ENCODE assay signal across 8 cellular contexts in the genomic region with DNA sequence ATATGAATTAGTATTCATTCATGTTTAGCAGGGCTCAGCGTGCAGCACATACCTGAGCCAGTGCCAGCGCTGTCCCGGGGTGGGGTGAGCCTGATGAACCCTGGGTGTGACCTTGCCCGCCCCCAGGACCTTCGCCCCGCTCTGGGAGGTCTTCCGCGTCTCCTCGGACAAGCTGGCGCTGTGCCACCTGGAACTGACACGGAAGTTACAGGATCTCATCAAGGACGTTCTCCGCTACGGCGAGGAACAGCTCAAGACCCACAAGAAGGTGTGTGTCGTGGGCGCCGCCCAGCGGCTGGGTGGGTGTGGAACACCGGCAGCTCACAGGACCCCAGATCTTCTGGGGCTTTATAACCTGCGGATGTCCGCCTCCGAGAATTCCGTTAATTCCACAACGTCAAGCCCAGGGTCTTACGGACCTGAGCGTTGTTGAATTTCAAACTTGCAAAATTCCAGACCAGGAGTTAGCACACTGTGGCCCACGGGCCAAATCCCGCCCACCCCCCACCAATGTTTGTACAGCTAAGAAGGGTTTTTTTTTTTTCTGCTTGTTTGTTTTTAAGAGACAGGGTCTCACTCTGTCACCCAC. TPM values are rescaled to one million over a fixed set of nuclear protein-coding genes. Genes with fewer than 3 reads are reported as not detected.
DNase-seq lines count a peak whose midpoint lies in the region; ATAC-seq, FAIRE-seq and TF ChIP-seq lines count a peak whose summit lies in the region.

No MANE protein-coding gene starts in this region.

- no peak overlapping the region for H3K27ac Mint-ChIP-seq in activated naive CD4-positive, alpha-beta T cell treated with anti-CD3 and anti-CD28 coated beads, Interleukin-2, amount 10 ng/mL, durations not matched to agents 7 days and 5 days

- intact Hi-C loops in left cardiac atrium (cut with DNase I) (loop anchor here in 1 of 2 donors (2.0 to 5.0 kb wide), 2 partner anchors 62 to 229 kb away; no protein-coding TSS in a partner anchor), posterior cingulate gyrus (cut with DNase I) (loop anchor here (1.0 kb wide), 1 partner anchor 62 kb away; no protein-coding TSS in a partner anchor)

- H3K36me3 Mint-ChIP-seq in activated naive CD4-positive, alpha-beta T cell treated with anti-CD3 and anti-CD28 coated beads, Interleukin-2, amount 10 ng/mL, durations not matched to agents 7 days and 5 days = peaks cover 48% of the 10 kb centered on the region

- no peak overlapping the region for H3K4me3 Mint-ChIP-seq in activated naive CD4-positive, alpha-beta T cell treated with anti-CD3 and anti-CD28 coated beads, Interleukin-2, amount 10 ng/mL, durations not matched to agents 7 days and 5 days

- ATAC-seq in left cardiac atrium (peak; percentile 88), HG02571 (IDR thresholded peaks at IDR 0.05; ENCODE audit: unreplicated experiment) (no peak), GM18520 (IDR thresholded peaks at IDR 0.05; ENCODE audit: unreplicated experiment) (no peak)

- FAIRE-seq in GM12892 (lab: Jason Lieb, UNC) = peak; percentile 74

- peaks cover 8% of the 10 kb centered on the region for H3K4me1 Mint-ChIP-seq in activated naive CD4-positive, alpha-beta T cell treated with anti-CD3 and anti-CD28 coated beads, Interleukin-2, amount 10 ng/mL, durations not matched to agents 7 days and 5 days

- peak; percentile 78 for DNase-seq in AG08395 (ENCODE audit: low spot score)
- no peak for DNase-seq in GM12892 (ENCODE audit: insufficient read length)
- DNase-seq in NCI-H510A (lab: John Stamatoyannopoulos, UW) = peak; percentile 55
- DNase-seq in activated naive CD4-positive, alpha-beta T cell treated with anti-CD3 and anti-CD28 coated beads, Interleukin-2, amount 10 ng/mL, durations not matched to agents 7 days and 5 days = peak; percentile 46
- DNase-seq in left cardiac atrium = peak; percentile 87
- DNase-seq in posterior cingulate gyrus = peak in 9 of 10 donors; percentile 50 to 97 (median 80)

- TF ChIP-seq POLR2A in GM12892 (IDR thresholded peaks at IDR 0.05; ENCODE audit: low read depth, low read length) = no peak

- H3K27me3 Mint-ChIP-seq in activated naive CD4-positive, alpha-beta T cell treated with anti-CD3 and anti-CD28 coated beads, Interleukin-2, amount 10 ng/mL, durations not matched to agents 7 days and 5 days = no peaks in the 10 kb centered on the region

- CTCF ChIA-PET in activated naive CD4-positive, alpha-beta T cell treated with anti-CD3 and anti-CD28 coated beads, Interleukin-2, amount 10 ng/mL, durations not matched to agents 7 days and 5 days (lab: Charles Lee) = interaction anchor here (1.0 to 1.7 kb wide), 9 partner anchors 10 to 93 kb away, joined by 3 to 6 read pairs (median 4); partner anchors contain the start of gene RPL18A

- H3K9me3 Mint-ChIP-seq in activated naive CD4-positive, alpha-beta T cell treated with anti-CD3 and anti-CD28 coated beads, Interleukin-2, amount 10 ng/mL, durations not matched to agents 7 days and 5 days = no peaks in the 10 kb centered on the region

RNA-seq across cellular contexts. Expression of gene FCHO1, which starts 15.4 kb away (rescaled TPM):
- polyA plus RNA-seq in GM12892 (2012; ENCODE audit: missing spikeins) = 19.9 TPM
- 1 to 10 TPM; 1.5 to 1.8 TPM for total RNA-seq in left cardiac atrium

RNA-seq across cellular contexts. Expression of gene B3GNT3, which starts 28.3 kb away (rescaled TPM):
- not detected for polyA plus RNA-seq in GM12892 (2012; ENCODE audit: missing spikeins)
- under 1 TPM in 1 of 2 donors, not detected in 1; 0.18 TPM for total RNA-seq in left cardiac atrium

RNA-seq across cellular contexts. Expression of gene MAP1S, which starts 47.4 kb away (rescaled TPM):
- polyA plus RNA-seq in GM12892 (2012; ENCODE audit: missing spikeins) = 16.0 TPM
- 10 to 100 TPM; 33.6 to 40.8 TPM for total RNA-seq in left cardiac atrium

RNA-seq across cellular contexts. Expression of gene INSL3, which starts 54.7 kb away (rescaled TPM):
- polyA plus RNA-seq in GM12892 (2012; ENCODE audit: missing spikeins) = 0.40 TPM
- total RNA-seq in left cardiac atrium = not detected

Comparison
In these comparisons a context has a peak if more than half of its experiments do, and no peak if none do; other contexts are left out.
1. ATAC-seq: peak in left cardiac atrium (2 of 2); none in HG02571 (single experiment) and GM18520 (single experiment).